9 cellular contexts compared by ENCODE assay signal in the genomic region with DNA sequence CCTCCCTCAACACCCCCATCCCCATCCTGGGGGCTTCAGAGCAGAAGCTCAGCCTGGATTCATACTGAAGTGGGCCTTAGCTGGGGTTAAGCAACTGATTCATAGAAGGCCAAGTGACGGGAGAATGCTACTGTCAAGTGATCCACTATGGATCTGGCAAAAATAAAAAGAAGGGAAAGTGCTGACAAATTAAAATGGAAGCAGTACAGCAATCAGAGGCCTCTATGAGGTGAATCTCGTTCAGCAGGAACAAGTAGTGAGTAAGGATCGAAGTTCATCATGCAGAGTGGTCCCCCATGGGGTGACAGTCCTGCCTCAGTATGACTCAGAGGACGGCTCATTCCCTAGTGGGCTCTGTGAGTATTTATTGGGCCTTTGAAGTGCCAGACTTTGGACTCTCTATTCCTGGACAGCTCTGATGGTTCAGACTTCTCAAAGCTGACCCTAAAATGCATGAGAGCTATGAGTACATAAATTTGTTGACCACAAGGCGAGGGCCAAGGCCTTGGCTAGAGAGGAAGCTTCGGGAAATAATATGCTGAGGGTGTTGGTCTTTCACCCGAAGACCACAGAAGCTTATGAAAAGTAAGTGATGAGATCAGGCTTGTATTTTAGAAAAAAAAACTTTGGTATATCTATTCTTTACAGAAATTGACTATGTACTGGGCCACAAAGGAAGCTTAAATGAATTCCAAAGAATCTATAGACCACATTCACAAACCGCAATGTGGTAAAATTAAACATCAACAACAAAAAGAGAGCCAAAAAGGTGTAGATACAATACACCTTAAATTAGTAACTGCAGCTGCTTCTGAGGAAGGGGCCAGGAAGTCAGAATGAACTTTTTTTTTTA. TPM values are rescaled to one million over a fixed set of nuclear protein-coding genes. Genes with fewer than 3 reads are reported as not detected.
DNase-seq lines count a peak whose midpoint lies in the region; TF ChIP-seq lines count a peak whose summit lies in the region.
"Had no signal": no experiment of that assay in that cellular context is flagged by ENCODE, and none has a peak within 500 bp of the region (broad histone marks: within the 10 kb centered on the region; RNA-seq: fewer than 3 reads in every experiment).

No MANE protein-coding gene starts in this region.

- intact Hi-C loops in lower leg skin (cut with DNase I; ENCODE audit: low total_unique reads) = no loop called here

- H3K27me3 ChIP-seq in tibial nerve = no peaks in the 10 kb centered on the region

- H3K9me3 ChIP-seq in tibial nerve = no peaks in the 10 kb centered on the region

- DNase-seq in ELR (ENCODE audit: low read depth) = peak; percentile 83
- peak; percentile 35 for DNase-seq in NAMALWA (ENCODE audit: low spot score)
- DNase-seq in amniotic epithelial cell (ENCODE audit: low read depth) = peak; percentile 14
- peak; percentile 72 for DNase-seq in skeletal muscle cell (ENCODE audit: low read depth)
- DNase-seq in lower leg skin (ENCODE audit: low spot score in 2 of 2) = no peak
- no peak for DNase-seq in tibial nerve (ENCODE audit: low spot score in 2 of 2)
- no peak for DNase-seq in NCI-H748 (lab: John Stamatoyannopoulos, UW; ENCODE audit: unreplicated experiment)
- no peak for DNase-seq in RPMI8226
- DNase-seq: erythroblast had no signal

- TF ChIP-seq EP300 in tibial nerve (IDR thresholded peaks at IDR 0.05) = no peak

- H3K27ac ChIP-seq in tibial nerve = no peak overlapping the region

- no peaks in the 10 kb centered on the region for H3K36me3 ChIP-seq in tibial nerve

- TF ChIP-seq CTCF in lower leg skin (IDR thresholded peaks at IDR 0.05) = peak in 1 of 3 donors; percentile 84
- peak in 1 of 5 experiments; percentile 4 for TF ChIP-seq CTCF in tibial nerve (IDR thresholded peaks at IDR 0.05)

- no peak for TF ChIP-seq POLR2A in lower leg skin (IDR thresholded peaks at IDR 0.05)
- TF ChIP-seq POLR2A in tibial nerve (IDR thresholded peaks at IDR 0.05) = no peak

- 80 to 83% methylated on average over 8 of the region's 8 CpGs for WGBS in lower leg skin, 2 donors
- WGBS in tibial nerve, 2 donors = 64 to 73% methylated on average over 8 of the region's 8 CpGs

- peaks cover 0 to 5% (median 2%) of the 10 kb centered on the region in 4 donors for H3K4me1 ChIP-seq in tibial nerve

- no peak overlapping the region for H3K4me3 ChIP-seq in skeletal muscle cell (ENCODE audit: low read depth, low read length)
- no peak overlapping the region for H3K4me3 ChIP-seq in lower leg skin (ENCODE audit: low read depth, poor library complexity, severe bottlenecking)
- H3K4me3 ChIP-seq in tibial nerve = no peak overlapping the region

RNA-seq across cellular contexts. Expression of gene NSMCE1, which starts 5.3 kb away (rescaled TPM):
- total RNA-seq in lower leg skin = 10 to 100 TPM; 17.3 to 29.2 (median 21.1) TPM
- 10 to 100 TPM; 27.7 to 41.4 (median 31.5) TPM for total RNA-seq in tibial nerve

RNA-seq across cellular contexts. Expression of gene IL4R, which starts 39.9 kb away (rescaled TPM):
- total RNA-seq in lower leg skin = 10 to 100 TPM; 22.3 to 35.0 (median 25.1) TPM
- total RNA-seq in tibial nerve = 10 to 100 TPM; 19.2 to 43.3 (median 39.3) TPM

Comparison
In these comparisons a context has a peak if more than half of its experiments do, and no peak if none do; other contexts are left out.
1. DNase-seq: peak in ELR (single experiment), NAMALWA (single experiment), amniotic epithelial cell (single experiment) and skeletal muscle cell (single experiment); none in lower leg skin (0 of 2), tibial nerve (0 of 2), NCI-H748 (single experiment) and RPMI8226 (single experiment).